In the genomic region with DNA sequence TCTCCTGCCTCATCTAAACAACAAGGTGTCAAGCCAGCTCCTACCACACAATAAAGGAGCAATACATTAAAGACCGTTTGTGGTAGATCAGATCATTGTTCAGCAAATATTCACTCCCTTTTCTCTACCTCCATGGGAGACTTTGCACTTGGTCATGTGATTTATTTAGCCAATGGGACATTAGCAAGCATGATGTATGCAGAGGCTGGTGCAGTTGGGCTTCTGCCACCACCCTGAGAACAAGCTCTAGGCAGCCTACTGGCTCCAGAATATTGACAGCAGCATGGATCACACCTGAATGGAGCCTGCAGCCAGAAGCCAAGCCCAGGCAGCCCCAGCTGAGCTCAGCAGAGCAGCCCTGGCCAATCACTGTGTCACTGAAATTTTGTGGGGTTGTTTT, we compare ENCODE assay signal across 19 cellular contexts.
"Had no signal": no experiment of that assay in that cellular context is flagged by ENCODE, and none has a peak within 500 bp of the region (broad histone marks: within the 10 kb centered on the region; RNA-seq: fewer than 3 reads in every experiment).

No MANE protein-coding gene starts in this region.

- DNase-seq: colonic mucosa; dermis blood vessel endothelial cell; endodermal cell; erythroblast; foreskin melanocyte; head of caudate nucleus; hippocampal formation; naive thymus-derived CD8-positive, alpha-beta T cell; posterior cingulate gyrus; spleen; stimulated activated CD4-positive, alpha-beta T cell treated with anti-CD3 and anti-CD28 coated beads, Interleukin-15, amount 100 ng/mL, for 24 hours; stimulated activated CD4-positive, alpha-beta T cell treated with anti-CD3 and anti-CD28 coated beads, Interleukin-1b, Interleukin-23, amount 100 ng/mL, for 48 hours; stimulated activated CD4-positive, alpha-beta T cell treated with anti-CD3 and anti-CD28 coated beads, Interleukin-4, amount 100 ng/mL, for 24 hours; stimulated activated naive CD8-positive, alpha-beta T cell treated with anti-CD3 and anti-CD28 coated beads, Interleukin-15, amount 100 ng/mL, for 72 hours; testis; transverse colon had no signal

- H3K36me3 Mint-ChIP-seq: naive thymus-derived CD8-positive, alpha-beta T cell; stimulated activated memory B cell treated with anti-CD40 and anti-IgM and Interleukin-4, amounts not matched to agents 10 μg/mL and 1 μg/mL and 100 μg/mL, for 72 hours had no signal

- H3K9me3 ChIP-seq: colonic mucosa, spleen, testis, transverse colon had no signal

- H3K27ac Mint-ChIP-seq: endodermal cell; naive thymus-derived CD8-positive, alpha-beta T cell; stimulated activated memory B cell treated with anti-CD40 and anti-IgM and Interleukin-4, amounts not matched to agents 10 μg/mL and 1 μg/mL and 100 μg/mL, for 72 hours; stimulated activated naive CD8-positive, alpha-beta T cell treated with anti-CD3 and anti-CD28 coated beads, Interleukin-15, amount 100 ng/mL, for 72 hours had no signal

- H3K4me1 Mint-ChIP-seq: stimulated activated naive CD8-positive, alpha-beta T cell treated with anti-CD3 and anti-CD28 coated beads, Interleukin-15, amount 100 ng/mL, for 72 hours had no signal

- H3K36me3 ChIP-seq: colonic mucosa, spleen, transverse colon had no signal

- H3K4me3 ChIP-seq: colonic mucosa, spleen, testis, transverse colon had no signal

- H3K4me3 Mint-ChIP-seq: endodermal cell; naive thymus-derived CD8-positive, alpha-beta T cell; stimulated activated memory B cell treated with anti-CD40 and anti-IgM and Interleukin-4, amounts not matched to agents 10 μg/mL and 1 μg/mL and 100 μg/mL, for 72 hours; stimulated activated naive CD8-positive, alpha-beta T cell treated with anti-CD3 and anti-CD28 coated beads, Interleukin-15, amount 100 ng/mL, for 72 hours had no signal

- H3K27ac ChIP-seq: colonic mucosa, spleen, testis, transverse colon had no signal

- FAIRE-seq: endothelial cell of umbilical vein had no signal

- H3K27me3 ChIP-seq: colonic mucosa, spleen, testis, transverse colon had no signal

- H3K9me3 Mint-ChIP-seq: endodermal cell; stimulated activated memory B cell treated with anti-CD40 and anti-IgM and Interleukin-4, amounts not matched to agents 10 μg/mL and 1 μg/mL and 100 μg/mL, for 72 hours; stimulated activated naive CD8-positive, alpha-beta T cell treated with anti-CD3 and anti-CD28 coated beads, Interleukin-15, amount 100 ng/mL, for 72 hours had no signal

- H3K4me1 ChIP-seq: colonic mucosa, testis, transverse colon had no signal

- H3K27me3 Mint-ChIP-seq: stimulated activated memory B cell treated with anti-CD40 and anti-IgM and Interleukin-4, amounts not matched to agents 10 μg/mL and 1 μg/mL and 100 μg/mL, for 72 hours; stimulated activated naive CD8-positive, alpha-beta T cell treated with anti-CD3 and anti-CD28 coated beads, Interleukin-15, amount 100 ng/mL, for 72 hours had no signal

- ATAC-seq: naive thymus-derived CD8-positive, alpha-beta T cell; sciatic nerve; stimulated activated memory B cell treated with anti-CD40 and anti-IgM and Interleukin-4, amounts not matched to agents 10 μg/mL and 1 μg/mL and 100 μg/mL, for 72 hours; stimulated activated naive CD8-positive, alpha-beta T cell treated with anti-CD3 and anti-CD28 coated beads, Interleukin-15, amount 100 ng/mL, for 72 hours had no signal
